Comparison of ENCODE assay signal across 15 cellular contexts in genomic region chr2:85254540-85255261, GRCh38.
DNase-seq lines count a peak whose midpoint lies in the region; ATAC-seq and TF ChIP-seq lines count a peak whose summit lies in the region.
"Had no signal": no experiment of that assay in that cellular context is flagged by ENCODE, and none has a peak within 500 bp of the region (broad histone marks: within the 10 kb centered on the region; RNA-seq: fewer than 3 reads in every experiment).

No MANE protein-coding gene starts in this region.

- H3K27ac ChIP-seq in BLaER1 treated with 17β-estradiol and CSF1 and Interleukin-3, amounts not matched to agents 10 nM and 100 nM, result no peak overlapping the region
- H3K27ac ChIP-seq in KOPT-K1 (ENCODE audit: low read depth, low read length, poor library complexity, severe bottlenecking), result peak overlapping the region; percentile 9

- 0 out of 22 replicates have a peak, but pooled peaks cover 0 to 6% (median 0%) of the 10 kb centered on the region in 11 experiments for H4K20me1 ChIP-seq in BLaER1 treated with 17β-estradiol and CSF1 and Interleukin-3, amounts not matched to agents 10 nM and 100 nM

- H3K27me3 ChIP-seq in BLaER1 treated with 17β-estradiol and CSF1 and Interleukin-3, amounts not matched to agents 10 nM and 100 nM, result no peaks in the 10 kb centered on the region
- H3K27me3 ChIP-seq: heart right ventricle had no signal

- H3K36me3 Mint-ChIP-seq in chondrocyte (ENCODE audit: low read depth), result no peaks in the 10 kb centered on the region
- H3K36me3 Mint-ChIP-seq in nephron (ENCODE audit: low read depth), result no peaks in the 10 kb centered on the region
- no peaks in the 10 kb centered on the region for H3K36me3 Mint-ChIP-seq in activated naive CD8-positive, alpha-beta T cell treated with anti-CD3 and anti-CD28 coated beads for 36 hours
- H3K36me3 Mint-ChIP-seq: CD8-positive, alpha-beta memory T cell had no signal

- DNase-seq in chondrocyte (ENCODE audit: low spot score) (peak; percentile 30), NCI-H2171 (lab: John Stamatoyannopoulos, UW) (no peak)
- no peak for DNase-seq in activated naive CD8-positive, alpha-beta T cell treated with anti-CD3 and anti-CD28 coated beads for 36 hours
- DNase-seq: activated naive CD4-positive, alpha-beta T cell treated with Interleukin-2 at 50 U/mL for 16 hours; CD8-positive, alpha-beta memory T cell; heart right ventricle; left cardiac atrium; stimulated activated naive CD4-positive, alpha-beta T cell treated with Interleukin-2 at 50 U/mL for 16 hours; T-helper 2 cell had no signal

- H3K4me1 ChIP-seq in BLaER1 treated with 17β-estradiol and CSF1 and Interleukin-3, amounts not matched to agents 10 nM and 100 nM, result peaks cover 19 to 62% (median 49%) of the 10 kb centered on the region in 10 experiments

- no peak overlapping the region for H3K4me3 Mint-ChIP-seq in chondrocyte (ENCODE audit: unreplicated experiment)
- H3K4me3 Mint-ChIP-seq in nephron, result peak overlapping the region; percentile 16 to 73 (median 17)
- no peak overlapping the region for H3K4me3 Mint-ChIP-seq in activated naive CD8-positive, alpha-beta T cell treated with anti-CD3 and anti-CD28 coated beads for 36 hours
- H3K4me3 Mint-ChIP-seq: CD8-positive, alpha-beta memory T cell had no signal

- H3K9me3 Mint-ChIP-seq in chondrocyte (ENCODE audit: low read depth), result no peaks in the 10 kb centered on the region
- H3K9me3 Mint-ChIP-seq in nephron, result no peaks in the 10 kb centered on the region
- H3K9me3 Mint-ChIP-seq in activated naive CD8-positive, alpha-beta T cell treated with anti-CD3 and anti-CD28 coated beads for 36 hours, result no peaks in the 10 kb centered on the region
- H3K9me3 Mint-ChIP-seq: CD8-positive, alpha-beta memory T cell had no signal

- TF ChIP-seq CTCF in chondrocyte (IDR thresholded peaks at IDR 0.05) (no peak), nephron (IDR thresholded peaks at IDR 0.05; ENCODE audit: unreplicated experiment in 3 of 3) (no peak)

- H3K4me3 ChIP-seq in BLaER1 treated with 17β-estradiol and CSF1 and Interleukin-3, amounts not matched to agents 10 nM and 100 nM, result no peak overlapping the region

- ATAC-seq in HG02623 (IDR thresholded peaks at IDR 0.05; ENCODE audit: unreplicated experiment) (no peak), HG03175 (IDR thresholded peaks at IDR 0.05; ENCODE audit: unreplicated experiment) (no peak)
- ATAC-seq: activated CD4-positive, CD25-positive, alpha-beta regulatory T cell treated with anti-CD3 and anti-CD28 coated beads, Interleukin-2, amount 50 U/mL, for 24 hours; left cardiac atrium had no signal

- peak overlapping the region; percentile 54 to 93 (median 79); a peak in 21 of 22 replicates for H3K4me2 ChIP-seq in BLaER1 treated with 17β-estradiol and CSF1 and Interleukin-3, amounts not matched to agents 10 nM and 100 nM

- no peak overlapping the region for H3K9ac ChIP-seq in BLaER1 treated with 17β-estradiol and CSF1 and Interleukin-3, amounts not matched to agents 10 nM and 100 nM

- H3K27ac Mint-ChIP-seq in chondrocyte (ENCODE audit: unreplicated experiment), result no peak overlapping the region
- peak overlapping the region; percentile 98 to 99 (median 99) for H3K27ac Mint-ChIP-seq in nephron
- H3K27ac Mint-ChIP-seq in activated naive CD8-positive, alpha-beta T cell treated with anti-CD3 and anti-CD28 coated beads for 36 hours, result no peak overlapping the region
- H3K27ac Mint-ChIP-seq: CD8-positive, alpha-beta memory T cell had no signal

- H3K27me3 Mint-ChIP-seq in chondrocyte (ENCODE audit: low read depth), result no peaks in the 10 kb centered on the region
- H3K27me3 Mint-ChIP-seq in nephron (ENCODE audit: low read depth), result no peaks in the 10 kb centered on the region
- no peaks in the 10 kb centered on the region for H3K27me3 Mint-ChIP-seq in activated naive CD8-positive, alpha-beta T cell treated with anti-CD3 and anti-CD28 coated beads for 36 hours

- H3K9me3 ChIP-seq in BLaER1 treated with 17β-estradiol and CSF1 and Interleukin-3, amounts not matched to agents 10 nM and 100 nM (replicated peaks in 1 of 11), result no peaks in the 10 kb centered on the region
- no peaks in the 10 kb centered on the region for H3K9me3 ChIP-seq in KOPT-K1 (ENCODE audit: insufficient read depth, low read length, poor library complexity, severe bottlenecking)
- H3K9me3 ChIP-seq: heart right ventricle had no signal

- no peaks in the 10 kb centered on the region for H3K36me3 ChIP-seq in BLaER1 treated with 17β-estradiol and CSF1 and Interleukin-3, amounts not matched to agents 10 nM and 100 nM
- no peaks in the 10 kb centered on the region for H3K36me3 ChIP-seq in KOPT-K1 (ENCODE audit: insufficient read depth, low read length)
- H3K36me3 ChIP-seq: heart right ventricle had no signal

- H3K4me1 Mint-ChIP-seq in chondrocyte (ENCODE audit: low read depth), result peaks cover 58% of the 10 kb centered on the region
- H3K4me1 Mint-ChIP-seq in nephron, result peaks cover 90% of the 10 kb centered on the region
- H3K4me1 Mint-ChIP-seq in activated naive CD8-positive, alpha-beta T cell treated with anti-CD3 and anti-CD28 coated beads for 36 hours, result no peaks in the 10 kb centered on the region
- H3K4me1 Mint-ChIP-seq: CD8-positive, alpha-beta memory T cell had no signal

Comparison
In these comparisons a context has a peak if more than half of its experiments do, and no peak if none do; other contexts are left out.
1. H3K27ac Mint-ChIP-seq: peak in nephron (3 of 3); none in chondrocyte (single experiment) and activated naive CD8-positive, alpha-beta T cell treated with anti-CD3 and anti-CD28 coated beads for 36 hours (single experiment).
2. H3K4me3 Mint-ChIP-seq: peak in nephron (3 of 3); none in chondrocyte (single experiment) and activated naive CD8-positive, alpha-beta T cell treated with anti-CD3 and anti-CD28 coated beads for 36 hours (single experiment).